In genomic region chr2:5322414-5322813, GRCh38 we compare ENCODE assay signal across 15 cellular contexts.
DNase-seq lines count a peak whose midpoint lies in the region; ATAC-seq and TF ChIP-seq lines count a peak whose summit lies in the region.
"Had no signal": no experiment of that assay in that cellular context is flagged by ENCODE, and none has a peak within 500 bp of the region (broad histone marks: within the 10 kb centered on the region; RNA-seq: fewer than 3 reads in every experiment).

No MANE protein-coding gene starts in this region.

- H3K36me3 Mint-ChIP-seq in neural progenitor cell: no peaks in the 10 kb centered on the region
- no peaks in the 10 kb centered on the region for H3K36me3 Mint-ChIP-seq in endothelial cell (ENCODE audit: low read depth, unreplicated experiment)
- no peaks in the 10 kb centered on the region for H3K36me3 Mint-ChIP-seq in Caco-2 (ENCODE audit: insufficient read depth, unreplicated experiment)

- H3K4me2 ChIP-seq in neural progenitor cell: no peak overlapping the region

- intact Hi-C loops in adrenal gland (cut with DNase I): no loop called here
- intact Hi-C loops in Caco-2 (cut with micrococcal nuclease; ENCODE audit: unreplicated experiment): no loop called here

- H3K79me2 ChIP-seq in neural progenitor cell (ENCODE audit: low read depth): no peaks in the 10 kb centered on the region

- H3K4me1 ChIP-seq in adrenal gland (replicated peaks in 1 of 2) (no peaks in the 10 kb centered on the region), neural progenitor cell (peaks cover 5% of the 10 kb centered on the region), Caco-2 (no peaks in the 10 kb centered on the region)
- H3K4me1 ChIP-seq: HAP-1 had no signal

- DNase-seq in NCI-H2227 treated with DMSO at 0.1 percent for 48 hours (lab: John Stamatoyannopoulos, UW) (peak; percentile 78), adrenal gland (peak in 6 of 7 donors; percentile 30 to 66 (median 52)), neural progenitor cell (ENCODE audit: low spot score) (no peak), endothelial cell (ENCODE audit: low spot score) (no peak), Caco-2 (no peak)
- DNase-seq: ACHN; AML-193; Calu3; CD4-positive, alpha-beta T cell; DMS79 treated with DMSO at 0.1 percent for 48 hours; GF-D8; GM23248 had no signal

- no peak overlapping the region for H3K9ac ChIP-seq in neural progenitor cell
- H3K9ac ChIP-seq: GM23248 had no signal

- H3K4me1 Mint-ChIP-seq in neural progenitor cell (no peaks in the 10 kb centered on the region), endothelial cell (ENCODE audit: unreplicated experiment) (no peaks in the 10 kb centered on the region), Caco-2 (ENCODE audit: low read depth, unreplicated experiment) (no peaks in the 10 kb centered on the region)

- H2AFZ ChIP-seq in neural progenitor cell (replicated peaks): peak overlapping the region; percentile 34
- H2AFZ ChIP-seq: GM23248 had no signal

- no TSS peak for BruUV-seq in Caco-2 (replicated peaks; lab: Mats Ljungman, UMichigan)

- no peaks in the 10 kb centered on the region for H3K36me3 ChIP-seq in adrenal gland (replicated peaks in 1 of 2)
- H3K36me3 ChIP-seq in neural progenitor cell: no peaks in the 10 kb centered on the region
- H3K36me3 ChIP-seq in Caco-2 (ENCODE audit: control insufficient read depth, insufficient read depth, low read length): no peaks in the 10 kb centered on the region
- H3K36me3 ChIP-seq: HAP-1 had no signal

- TF ChIP-seq CTCF in adrenal gland (IDR thresholded peaks at IDR 0.05) (no peak), neural progenitor cell (IDR thresholded peaks at IDR 0.05) (no peak), endothelial cell (IDR thresholded peaks at IDR 0.05; ENCODE audit: unreplicated experiment) (no peak), Caco-2 (IDR thresholded peaks at IDR 0.05; ENCODE audit: insufficient read depth in 1 of 2, low read depth in 1 of 2, low read length in 1 of 2, severe bottlenecking in 1 of 2, unreplicated experiment in 1 of 2) (no peak)

- H3K4me3 Mint-ChIP-seq in neural progenitor cell (no peak overlapping the region), endothelial cell (ENCODE audit: unreplicated experiment) (no peak overlapping the region), Caco-2 (ENCODE audit: unreplicated experiment) (no peak overlapping the region)
- H3K4me3 Mint-ChIP-seq: CD4-positive, alpha-beta T cell had no signal

- H3K9me3 Mint-ChIP-seq in neural progenitor cell (peaks cover 3% of the 10 kb centered on the region), endothelial cell (ENCODE audit: unreplicated experiment) (no peaks in the 10 kb centered on the region), Caco-2 (ENCODE audit: unreplicated experiment) (no peaks in the 10 kb centered on the region)

- WGBS in adrenal gland, 4 donors: 22 to 39% (median 33%) methylated on average over 3 of the region's 3 CpGs

- peaks cover 3% of the 10 kb centered on the region for H3K27me3 Mint-ChIP-seq in neural progenitor cell (ENCODE audit: insufficient read depth, low read depth)
- H3K27me3 Mint-ChIP-seq in endothelial cell (ENCODE audit: unreplicated experiment): no peaks in the 10 kb centered on the region
- H3K27me3 Mint-ChIP-seq in Caco-2 (ENCODE audit: insufficient read depth, unreplicated experiment): peaks cover 4% of the 10 kb centered on the region
- H3K27me3 Mint-ChIP-seq: CD4-positive, alpha-beta T cell had no signal

- H3K4me3 ChIP-seq in adrenal gland (no peak overlapping the region), neural progenitor cell (no peak overlapping the region), Caco-2 (ENCODE audit: low read depth, low read length) (no peak overlapping the region)
- H3K4me3 ChIP-seq: GM23248, HAP-1 had no signal

- CTCF ChIA-PET in Caco-2 (lab: Charles Lee): no interaction called here

- TF ChIP-seq POLR2A in adrenal gland (IDR thresholded peaks at IDR 0.05): no peak

- H3K27ac ChIP-seq in adrenal gland (peak overlapping the region in 1 of 5 donors; percentile 10), neural progenitor cell (no peak overlapping the region)
- H3K27ac ChIP-seq: C4-2B, GM23248 had no signal

- POLR2A ChIA-PET in Caco-2 (lab: Charles Lee): no interaction called here

- no peak for ATAC-seq in GM19467 (IDR thresholded peaks at IDR 0.05; ENCODE audit: unreplicated experiment)

- H3K9me3 ChIP-seq in adrenal gland (replicated peaks in 1 of 3) (no peaks in the 10 kb centered on the region), neural progenitor cell (ENCODE audit: low read depth) (no peaks in the 10 kb centered on the region), Caco-2 (no peaks in the 10 kb centered on the region)
- H3K9me3 ChIP-seq: HAP-1 had no signal

- H3K27ac Mint-ChIP-seq in neural progenitor cell (no peak overlapping the region), endothelial cell (ENCODE audit: unreplicated experiment) (no peak overlapping the region), Caco-2 (ENCODE audit: unreplicated experiment) (no peak overlapping the region)
- H3K27ac Mint-ChIP-seq: CD4-positive, alpha-beta T cell had no signal

- no peaks in the 10 kb centered on the region for H3F3A ChIP-seq in neural progenitor cell (ENCODE audit: low read depth)

- H4K20me1 ChIP-seq in neural progenitor cell (ENCODE audit: low read depth): no peaks in the 10 kb centered on the region

- H3K27me3 ChIP-seq in adrenal gland (no peaks in the 10 kb centered on the region), neural progenitor cell (no peaks in the 10 kb centered on the region), Caco-2 (replicated peaks; ENCODE audit: control insufficient read depth, insufficient read depth, low read length) (no peaks in the 10 kb centered on the region)

Comparison
In these comparisons a context has a peak if more than half of its experiments do, and no peak if none do; other contexts are left out.
1. DNase-seq: peak in NCI-H2227 treated with DMSO at 0.1 percent for 48 hours (single experiment) and adrenal gland (6 of 7); none in neural progenitor cell (single experiment), endothelial cell (single experiment) and Caco-2 (0 of 2).